Comparison of ENCODE assay signal across 8 cellular contexts in genomic region chr1:98046031-98046641, GRCh38.
DNase-seq lines count a peak whose midpoint lies in the region; ATAC-seq and TF ChIP-seq lines count a peak whose summit lies in the region.

No MANE protein-coding gene starts in this region.

- no peaks in the 10 kb centered on the region for H3K9me3 Mint-ChIP-seq in activated T-cell treated with anti-CD3 and anti-CD28 coated beads, Interleukin-2, amount 50 U/mL, for 72 hours

- H3K4me3 ChIP-seq in ACC112 (ENCODE audit: low read depth, low read length) (peak overlapping the region; percentile 96), HAP-1 (peak overlapping the region; percentile 17), gastrocnemius medialis (peak overlapping the region; percentile 35 to 51 (median 40))

- peak; percentile 34 to 46 for ATAC-seq in activated T-cell treated with anti-CD3 and anti-CD28 coated beads, Interleukin-2, amount 50 U/mL, for 72 hours (replicated peaks in 1 of 2)
- no peak for ATAC-seq in Right ventricle myocardium superior (ENCODE audit: poor library complexity)
- ATAC-seq in gastrocnemius medialis: no peak
- no peak for ATAC-seq in omental fat pad (ENCODE audit: low FRiP score)
- ATAC-seq in GM19397 (IDR thresholded peaks at IDR 0.05; ENCODE audit: unreplicated experiment): no peak

- peaks cover 36% of the 10 kb centered on the region for H3K4me1 Mint-ChIP-seq in activated T-cell treated with anti-CD3 and anti-CD28 coated beads, Interleukin-2, amount 50 U/mL, for 72 hours (ENCODE audit: low read depth)

- peaks cover 0 to 5% of the 10 kb centered on the region in 2 donors for H3K36me3 Mint-ChIP-seq in activated T-cell treated with anti-CD3 and anti-CD28 coated beads, Interleukin-2, amount 50 U/mL, for 72 hours (ENCODE audit: insufficient read depth in 2 of 2)

- H3K36me3 ChIP-seq in ACC112 (ENCODE audit: insufficient read depth, low read length): no peaks in the 10 kb centered on the region
- H3K36me3 ChIP-seq in HAP-1 (replicated peaks): no peaks in the 10 kb centered on the region
- no peaks in the 10 kb centered on the region for H3K36me3 ChIP-seq in gastrocnemius medialis

- in situ Hi-C loops in HAP-1 (cut with MboI; ENCODE audit: low sequenced_read_pairs) (no loop called here), gastrocnemius medialis (cut with MboI; ENCODE audit: low sequenced_read_pairs in 4 of 4) (loop anchor here in 1 of 4 donors (25.0 kb wide), 1 partner anchor 1084 kb away; no protein-coding TSS in a partner anchor)

- peaks cover 16% of the 10 kb centered on the region for H3K27me3 ChIP-seq in ACC112 (ENCODE audit: insufficient read depth, low read length)
- peaks cover 47% of the 10 kb centered on the region for H3K27me3 ChIP-seq in HAP-1 (ENCODE audit: low read depth)
- peaks cover 65 to 80% (median 73%) of the 10 kb centered on the region in 3 donors for H3K27me3 ChIP-seq in gastrocnemius medialis

- no peak for TF ChIP-seq CTCF in gastrocnemius medialis (IDR thresholded peaks at IDR 0.05 in 4 of 5, conservative IDR thresholded peaks at IDR 0.05 in 1 of 5)
- no peak for TF ChIP-seq CTCF in omental fat pad (IDR thresholded peaks at IDR 0.05)

- DNase-seq in HAP-1 (ENCODE audit: low spot score in 2 of 2): peak; percentile 29 to 44
- peak in 1 of 2 donors; percentile 30 for DNase-seq in activated T-cell treated with anti-CD3 and anti-CD28 coated beads, Interleukin-2, amount 50 U/mL, for 72 hours
- peak; percentile 14 for DNase-seq in Right ventricle myocardium superior
- no peak for DNase-seq in gastrocnemius medialis
- no peak for DNase-seq in omental fat pad (ENCODE audit: low spot score)
- DNase-seq in NCI-H2107 treated with DMSO at 0.1 percent for 48 hours (lab: John Stamatoyannopoulos, UW; ENCODE audit: unreplicated experiment): no peak

- no peak for TF ChIP-seq POLR2A in gastrocnemius medialis (IDR thresholded peaks at IDR 0.05)

- H3K9me3 ChIP-seq in HAP-1 (no peaks in the 10 kb centered on the region), gastrocnemius medialis (no peaks in the 10 kb centered on the region)

- intact Hi-C loops in Right ventricle myocardium superior (cut with DNase I): no loop called here
- intact Hi-C loops in gastrocnemius medialis (cut with DNase I; ENCODE audit: low total_unique reads): no loop called here

- H3K27ac Mint-ChIP-seq in activated T-cell treated with anti-CD3 and anti-CD28 coated beads, Interleukin-2, amount 50 U/mL, for 72 hours: no peak overlapping the region

- H3K27me3 Mint-ChIP-seq in activated T-cell treated with anti-CD3 and anti-CD28 coated beads, Interleukin-2, amount 50 U/mL, for 72 hours (ENCODE audit: low read depth): peaks cover 80% of the 10 kb centered on the region

- H3K79me2 ChIP-seq in ACC112 (ENCODE audit: control insufficient read depth, insufficient read depth, low read length, unreplicated experiment): peaks cover 9% of the 10 kb centered on the region

- H3K4me3 Mint-ChIP-seq in activated T-cell treated with anti-CD3 and anti-CD28 coated beads, Interleukin-2, amount 50 U/mL, for 72 hours: peak overlapping the region; percentile 87 to 95

- peak overlapping the region; percentile 99 for H2AFZ ChIP-seq in ACC112 (ENCODE audit: low read length, unreplicated experiment)

- no peak overlapping the region for H3K27ac ChIP-seq in ACC112 (ENCODE audit: low read depth, low read length)
- no peak overlapping the region for H3K27ac ChIP-seq in gastrocnemius medialis

- H3K4me1 ChIP-seq in ACC112 (ENCODE audit: control insufficient read depth, insufficient read depth, low read length, unreplicated experiment) (peaks cover 15% of the 10 kb centered on the region), HAP-1 (no peaks in the 10 kb centered on the region), gastrocnemius medialis (peaks cover 5 to 10% of the 10 kb centered on the region in 2 donors)

Comparison
In these comparisons a context has a peak if more than half of its experiments do, and no peak if none do; other contexts are left out.
1. H3K4me3 ChIP-seq: peak in every context shown above with its lines; median percentile 96 in ACC112; 40 in gastrocnemius medialis; 17 in HAP-1.
2. DNase-seq: peak in HAP-1 (2 of 2) and Right ventricle myocardium superior (single experiment); none in gastrocnemius medialis (0 of 2), omental fat pad (single experiment) and NCI-H2107 treated with DMSO at 0.1 percent for 48 hours (single experiment).
3. ATAC-seq: peak in activated T-cell treated with anti-CD3 and anti-CD28 coated beads, Interleukin-2, amount 50 U/mL, for 72 hours (2 of 2); none in Right ventricle myocardium superior (single experiment), gastrocnemius medialis (0 of 2), omental fat pad (single experiment) and GM19397 (single experiment).